Comparison of ENCODE assay signal across 10 cellular contexts in the genomic region with DNA sequence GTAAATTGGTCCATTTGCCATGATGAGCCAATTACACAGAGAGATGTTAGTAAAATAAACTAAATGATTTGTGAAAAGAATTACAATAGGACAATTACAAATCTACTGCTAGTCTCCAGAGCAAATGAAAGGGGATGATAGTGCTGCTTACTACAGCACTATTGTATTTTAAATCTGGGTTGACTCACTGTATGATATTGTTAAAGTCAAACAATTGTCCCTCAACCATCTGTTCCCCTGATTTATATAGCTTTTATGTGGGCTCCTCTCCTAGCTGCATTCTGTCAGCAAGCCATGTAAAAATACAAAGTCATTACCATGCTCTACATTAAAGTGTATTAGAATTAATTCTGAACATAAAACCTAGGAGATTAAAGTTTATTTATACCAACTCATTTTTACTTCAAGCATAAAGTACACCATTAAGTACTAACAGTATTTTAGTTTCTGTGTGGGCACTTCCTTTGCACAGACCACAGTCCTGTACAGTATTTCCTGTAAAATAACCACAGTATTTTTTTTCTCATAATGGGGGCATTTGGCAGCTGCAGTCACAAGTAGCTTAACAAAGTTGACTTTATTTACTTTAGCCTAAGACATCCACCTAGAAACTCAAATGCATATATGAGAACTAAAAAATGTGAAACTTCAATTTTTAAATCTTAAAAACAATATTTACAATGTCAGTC.
DNase-seq lines count a peak whose midpoint lies in the region; ATAC-seq lines count a peak whose summit lies in the region.
"Had no signal": no experiment of that assay in that cellular context is flagged by ENCODE, and none has a peak within 500 bp of the region (broad histone marks: within the 10 kb centered on the region; RNA-seq: fewer than 3 reads in every experiment).

No MANE protein-coding gene starts in this region.

- DNase-seq in activated T-cell treated with anti-CD3 and anti-CD28 coated beads, Interleukin-2, amount 50 U/mL, for 4 hours, result no peak
- no peak for DNase-seq in activated T-cell treated with anti-CD3 and anti-CD28 coated beads, Interleukin-2, amount 50 U/mL, for 1 hour
- DNase-seq in NCI-H1694 treated with DMSO at 0.1 percent for 48 hours (lab: John Stamatoyannopoulos, UW) (peak; percentile 57), superior temporal gyrus (ENCODE audit: extremely low spot score) (peak; percentile 42), glomerular visceral epithelial cell (ENCODE audit: extremely low spot score) (no peak), C1 segment of cervical spinal cord (lab: John Stamatoyannopoulos, UW) (no peak)
- peak; percentile 9 for DNase-seq in central memory CD4-positive, alpha-beta T cell
- DNase-seq: activated CD4-positive, alpha-beta T cell treated with anti-CD3 and anti-CD28 coated beads, Interleukin-2, amount 50 U/mL, for 4 hours; NCI-H146 had no signal

- H3K4me3 Mint-ChIP-seq in activated T-cell treated with anti-CD3 and anti-CD28 coated beads, Interleukin-2, amount 50 U/mL, for 4 hours, result peak overlapping the region; percentile 2

- peaks cover 52% of the 10 kb centered on the region for H3K4me1 Mint-ChIP-seq in activated T-cell treated with anti-CD3 and anti-CD28 coated beads, Interleukin-2, amount 50 U/mL, for 4 hours (ENCODE audit: low read depth)

- ATAC-seq in activated T-cell treated with anti-CD3 and anti-CD28 coated beads, Interleukin-2, amount 50 U/mL, for 4 hours, result no peak
- no peak for ATAC-seq in HG03439 (IDR thresholded peaks at IDR 0.05; ENCODE audit: unreplicated experiment)

- no peaks in the 10 kb centered on the region for H3K27me3 Mint-ChIP-seq in activated T-cell treated with anti-CD3 and anti-CD28 coated beads, Interleukin-2, amount 50 U/mL, for 4 hours (ENCODE audit: low read depth)

- peaks cover under 1% of the 10 kb centered on the region for H3K9me3 Mint-ChIP-seq in activated T-cell treated with anti-CD3 and anti-CD28 coated beads, Interleukin-2, amount 50 U/mL, for 4 hours

- H3K36me3 Mint-ChIP-seq in activated T-cell treated with anti-CD3 and anti-CD28 coated beads, Interleukin-2, amount 50 U/mL, for 4 hours (ENCODE audit: insufficient read depth), result no peaks in the 10 kb centered on the region

Comparison
In these comparisons a context has a peak if more than half of its experiments do, and no peak if none do; other contexts are left out.
1. DNase-seq: peak in NCI-H1694 treated with DMSO at 0.1 percent for 48 hours (single experiment), central memory CD4-positive, alpha-beta T cell (single experiment) and superior temporal gyrus (single experiment); none in activated T-cell treated with anti-CD3 and anti-CD28 coated beads, Interleukin-2, amount 50 U/mL, for 4 hours (single experiment), activated T-cell treated with anti-CD3 and anti-CD28 coated beads, Interleukin-2, amount 50 U/mL, for 1 hour (single experiment), glomerular visceral epithelial cell (single experiment) and C1 segment of cervical spinal cord (0 of 14).